In genomic region chr4:47696823-47697222, GRCh38 we compare ENCODE assay signal across 20 cellular contexts.
DNase-seq lines count a peak whose midpoint lies in the region; ATAC-seq and TF ChIP-seq lines count a peak whose summit lies in the region.
"Had no signal": no experiment of that assay in that cellular context is flagged by ENCODE, and none has a peak within 500 bp of the region (broad histone marks: within the 10 kb centered on the region; RNA-seq: fewer than 3 reads in every experiment).

No MANE protein-coding gene starts in this region.

- no peaks in the 10 kb centered on the region for H3K9me3 ChIP-seq in PC-9 (ENCODE audit: insufficient read depth, low read depth)
- H3K9me3 ChIP-seq: BLaER1 had no signal

- WGBS in mesendoderm (ENCODE audit: extremely low coverage, insufficient coverage, low lambda C conversion rate): no CpG with 5 or more reads among the region's 6 CpGs

- H3K4me1 ChIP-seq in PC-9 (replicated peaks; ENCODE audit: insufficient read depth) (no peaks in the 10 kb centered on the region), mesendoderm (ENCODE audit: control insufficient read depth, low read depth, low read length) (no peaks in the 10 kb centered on the region)
- H3K4me1 ChIP-seq: BLaER1 had no signal

- CTCF ChIA-PET in PC-9 (lab: Charles Lee): no interaction called here

- no peak overlapping the region for H3K23ac ChIP-seq in mesendoderm (ENCODE audit: low read length)

- no peak overlapping the region for H2BK5ac ChIP-seq in mesendoderm (ENCODE audit: low read length)

- H2AK5ac ChIP-seq in mesendoderm (ENCODE audit: low read length): no peak overlapping the region

- H3K36me3 ChIP-seq in PC-9 (ENCODE audit: low read depth) (no peaks in the 10 kb centered on the region), mesendoderm (ENCODE audit: control insufficient read depth, insufficient read depth, low read length) (no peaks in the 10 kb centered on the region)
- H3K36me3 ChIP-seq: BLaER1 had no signal

- no peak overlapping the region for H3K9ac ChIP-seq in mesendoderm (ENCODE audit: low read length)
- H3K9ac ChIP-seq: BLaER1, GM23248 had no signal

- no peak for TF ChIP-seq CTCF in PC-9 (conservative IDR thresholded peaks at IDR 0.05)

- H4K8ac ChIP-seq in mesendoderm (ENCODE audit: low read depth, low read length): no peak overlapping the region

- ATAC-seq in Right ventricle myocardium superior (ENCODE audit: poor library complexity) (peak; percentile 82), Right ventricle myocardium inferior (no peak), left ventricle myocardium superior (peak; percentile 86), HG03108 (IDR thresholded peaks at IDR 0.05; ENCODE audit: unreplicated experiment) (no peak)
- ATAC-seq: CD8-positive, alpha-beta T cell; GM12878 had no signal

- H3F3A ChIP-seq in PC-9 (ENCODE audit: insufficient read depth, low read depth): no peaks in the 10 kb centered on the region

- no peak overlapping the region for H3K4ac ChIP-seq in mesendoderm (ENCODE audit: low read depth, low read length)

- POLR2A ChIA-PET in PC-9 (lab: Charles Lee; ENCODE audit: unreplicated experiment): no interaction called here

- no TSS peak for BruUV-seq in PC-9 (replicated peaks; lab: Mats Ljungman, UMichigan)

- H3K4me2 ChIP-seq in PC-9 (no peak overlapping the region), mesendoderm (ENCODE audit: low read length) (no peak overlapping the region)
- H3K4me2 ChIP-seq: BLaER1 had no signal

- DNase-seq in Right ventricle myocardium superior: no peak
- DNase-seq in Right ventricle myocardium inferior (ENCODE audit: missing footprints): no peak
- DNase-seq in PC-9: no peak
- DNase-seq in left ventricle myocardium superior: peak; percentile 36
- no peak for DNase-seq in activated T-cell treated with anti-CD3 and anti-CD28 coated beads for 4 hours
- DNase-seq in mesendoderm: no peak
- DNase-seq: CD4-positive, CD25-positive, alpha-beta regulatory T cell; CD8-positive, alpha-beta T cell; DMS 273 treated with DMSO at 0.1 percent for 48 hours; DMS79; EL; GDM1; GM23248; H7; HCEC 1CT had no signal

- H3K27me3 ChIP-seq in PC-9 (ENCODE audit: insufficient read depth, low read depth) (no peaks in the 10 kb centered on the region), mesendoderm (ENCODE audit: insufficient read depth, low read length, poor library complexity) (no peaks in the 10 kb centered on the region)
- H3K27me3 ChIP-seq: BLaER1 had no signal

- H2BK15ac ChIP-seq in mesendoderm (replicated peaks; ENCODE audit: low read depth): no peak overlapping the region

- no peak overlapping the region for H4K5ac ChIP-seq in mesendoderm (ENCODE audit: low read length)

- H3K79me1 ChIP-seq in mesendoderm (ENCODE audit: low read length): no peaks in the 10 kb centered on the region

- H3K56ac ChIP-seq in mesendoderm (ENCODE audit: low read length): no peak overlapping the region

- no peaks in the 10 kb centered on the region for H4K20me1 ChIP-seq in PC-9 (ENCODE audit: insufficient read depth)
- H4K20me1 ChIP-seq: BLaER1 had no signal

- no peaks in the 10 kb centered on the region for H3K79me2 ChIP-seq in PC-9 (ENCODE audit: low read depth)
- no peaks in the 10 kb centered on the region for H3K79me2 ChIP-seq in mesendoderm (ENCODE audit: control insufficient read depth, insufficient read depth, low read length)

- H2BK120ac ChIP-seq in mesendoderm (ENCODE audit: low read depth, low read length): no peak overlapping the region

- no peaks in the 10 kb centered on the region for H3K9me2 ChIP-seq in PC-9 (ENCODE audit: insufficient read depth)

- H3K27ac ChIP-seq in PC-9: no peak overlapping the region
- H3K27ac ChIP-seq in mesendoderm (ENCODE audit: low read depth, low read length): no peak overlapping the region
- H3K27ac ChIP-seq: 22Rv1, BLaER1, C4-2B, GM23248 had no signal

- H2AFZ ChIP-seq in PC-9: peak overlapping the region; percentile 43; the same call in 1 of the 2 replicates
- H2AFZ ChIP-seq: GM23248 had no signal

- H3K4me3 ChIP-seq in PC-9: no peak overlapping the region
- no peak overlapping the region for H3K4me3 ChIP-seq in mesendoderm (ENCODE audit: low read length)
- H3K4me3 ChIP-seq: BLaER1, GM12878, GM23248 had no signal

- no peak overlapping the region for H3K18ac ChIP-seq in mesendoderm (ENCODE audit: low read length)

- intact Hi-C loops in Right ventricle myocardium superior (cut with DNase I): no loop called here
- intact Hi-C loops in Right ventricle myocardium inferior (cut with DNase I): no loop called here
- intact Hi-C loops in PC-9 (cut with micrococcal nuclease; ENCODE audit: unreplicated experiment): no loop called here
- intact Hi-C loops in left ventricle myocardium superior (cut with micrococcal nuclease): no loop called here

Comparison
In these comparisons a context has a peak if more than half of its experiments do, and no peak if none do; other contexts are left out.
1. ATAC-seq: peak in Right ventricle myocardium superior (single experiment) and left ventricle myocardium superior (single experiment); none in Right ventricle myocardium inferior (single experiment) and HG03108 (single experiment).